Comparison of ENCODE assay signal across 1 cellular context in the genomic region with DNA sequence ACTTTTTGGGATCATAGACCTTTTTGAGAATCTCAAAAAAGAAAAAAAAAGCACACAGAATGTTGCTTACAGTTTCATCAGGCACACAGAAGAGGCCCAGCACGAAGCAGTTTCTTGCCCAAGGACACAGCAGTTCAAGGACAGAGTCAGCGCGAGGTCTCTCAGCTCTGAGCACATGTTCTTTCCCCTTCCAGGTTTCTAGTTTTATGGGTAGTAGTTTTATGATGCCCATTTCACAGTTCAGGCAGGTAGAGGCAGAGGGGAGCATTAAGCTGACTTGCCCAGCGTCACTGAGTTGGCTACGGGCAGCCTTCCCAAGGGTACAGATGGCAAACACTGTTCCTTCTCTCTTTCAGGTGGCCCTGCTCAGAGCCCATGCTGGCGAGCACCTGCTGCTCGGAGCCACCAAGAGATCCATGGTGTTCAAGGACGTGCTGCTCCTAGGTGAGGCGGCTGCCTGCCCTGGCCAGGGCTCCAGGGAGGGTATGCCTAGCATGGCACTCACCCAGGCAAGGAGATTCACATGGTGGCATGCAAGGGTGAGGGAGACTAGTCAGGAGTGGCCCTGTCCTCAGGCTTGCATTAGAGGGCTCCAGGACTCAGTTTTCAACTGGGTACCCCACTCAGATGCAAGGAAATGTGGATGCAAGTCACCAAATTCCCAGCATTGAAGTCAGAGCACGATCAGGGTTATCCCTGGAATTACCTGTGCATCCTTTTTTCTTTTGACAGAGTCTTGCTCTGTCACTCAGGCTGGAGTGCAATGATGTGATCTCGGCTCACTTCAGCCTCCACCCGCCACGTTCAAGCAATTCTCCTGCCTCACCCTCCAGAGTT.
TF ChIP-seq lines count a peak whose summit lies in the region.

No MANE protein-coding gene starts in this region.

TF ChIP-seq in HepG2, 621 proteins besides CTCF, POLR2A, EP300 and RAD21 (continued from another document and continues in another):
- TF ChIP-seq ZSCAN22 (CRISPR knock-in tag; IDR thresholded peaks at IDR 0.05): no peak
- TF ChIP-seq POGK (CRISPR knock-in tag; conservative IDR thresholded peaks at IDR 0.05): peak; percentile 78; the same call in 1 of the 2 replicates
- peak; percentile 66; the same call in 1 of the 2 replicates for TF ChIP-seq TGIF2 (CRISPR knock-in tag; IDR thresholded peaks at IDR 0.05)
- TF ChIP-seq PHF21A (CRISPR knock-in tag; IDR thresholded peaks at IDR 0.05): no peak
- TF ChIP-seq GPBP1L1 (CRISPR knock-in tag; IDR thresholded peaks at IDR 0.05): no peak
- TF ChIP-seq KDM5A (IDR thresholded peaks at IDR 0.05; ENCODE audit: borderline replicate concordance, low read length): no peak
- TF ChIP-seq PHB2 (IDR thresholded peaks at IDR 0.05; ENCODE audit: partially characterized antibody): no peak
- TF ChIP-seq, protein P1, sequence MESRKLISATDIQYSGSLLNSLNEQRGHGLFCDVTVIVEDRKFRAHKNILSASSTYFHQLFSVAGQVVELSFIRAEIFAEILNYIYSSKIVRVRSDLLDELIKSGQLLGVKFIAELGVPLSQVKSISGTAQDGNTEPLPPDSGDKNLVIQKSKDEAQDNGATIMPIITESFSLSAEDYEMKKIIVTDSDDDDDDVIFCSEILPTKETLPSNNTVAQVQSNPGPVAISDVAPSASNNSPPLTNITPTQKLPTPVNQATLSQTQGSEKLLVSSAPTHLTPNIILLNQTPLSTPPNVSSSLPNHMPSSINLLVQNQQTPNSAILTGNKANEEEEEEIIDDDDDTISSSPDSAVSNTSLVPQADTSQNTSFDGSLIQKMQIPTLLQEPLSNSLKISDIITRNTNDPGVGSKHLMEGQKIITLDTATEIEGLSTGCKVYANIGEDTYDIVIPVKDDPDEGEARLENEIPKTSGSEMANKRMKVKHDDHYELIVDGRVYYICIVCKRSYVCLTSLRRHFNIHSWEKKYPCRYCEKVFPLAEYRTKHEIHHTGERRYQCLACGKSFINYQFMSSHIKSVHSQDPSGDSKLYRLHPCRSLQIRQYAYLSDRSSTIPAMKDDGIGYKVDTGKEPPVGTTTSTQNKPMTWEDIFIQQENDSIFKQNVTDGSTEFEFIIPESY (CRISPR knock-in tag; IDR thresholded peaks at IDR 0.05): peak; percentile 77; the same call in 1 of the 2 replicates
- peak; percentile 46; the same call in 1 of the 2 replicates for TF ChIP-seq ZBTB26 (CRISPR knock-in tag; IDR thresholded peaks at IDR 0.05; ENCODE audit: borderline replicate concordance)
- TF ChIP-seq SUZ12 (IDR thresholded peaks at IDR 0.05; ENCODE audit: low read depth, low read length): no peak
- TF ChIP-seq GTF2F1 (IDR thresholded peaks at IDR 0.05; ENCODE audit: low read length): no peak
- no peak for TF ChIP-seq SNRNP70 (IDR thresholded peaks at IDR 0.05; ENCODE audit: low read depth, low read length)
- TF ChIP-seq SPEN (CRISPR knock-in tag; IDR thresholded peaks at IDR 0.05; ENCODE audit: low read depth): peak; percentile 17; the same call in 1 of the 2 replicates
- peak; percentile 96 for TF ChIP-seq GATAD2A (CRISPR knock-in tag; IDR thresholded peaks at IDR 0.05)
- TF ChIP-seq AHR (CRISPR knock-in tag; IDR thresholded peaks at IDR 0.05): peak; percentile 68; the same call in 1 of the 2 replicates
- peak; percentile 97 for TF ChIP-seq ZNF687 (CRISPR knock-in tag; IDR thresholded peaks at IDR 0.05)
- TF ChIP-seq JUNB (CRISPR knock-in tag; IDR thresholded peaks at IDR 0.05; ENCODE audit: borderline replicate concordance): no peak
- no peak for TF ChIP-seq HMGA1 (CRISPR knock-in tag; conservative IDR thresholded peaks at IDR 0.05)
- no peak for TF ChIP-seq ZMAT3 (CRISPR knock-in tag; conservative IDR thresholded peaks at IDR 0.05)
- no peak for TF ChIP-seq ONECUT2 (CRISPR knock-in tag; IDR thresholded peaks at IDR 0.05)
- TF ChIP-seq HMGXB3 (CRISPR knock-in tag; IDR thresholded peaks at IDR 0.05; ENCODE audit: borderline replicate concordance): peak; percentile 79; the same call in 1 of the 2 replicates
- TF ChIP-seq NFRKB (IDR thresholded peaks at IDR 0.05): no peak
- no peak for TF ChIP-seq JARID2 (CRISPR knock-in tag; IDR thresholded peaks at IDR 0.05; ENCODE audit: insufficient replicate concordance)
- TF ChIP-seq PBX3 (CRISPR knock-in tag; IDR thresholded peaks at IDR 0.05; ENCODE audit: borderline replicate concordance): no peak
- TF ChIP-seq, protein P2, sequence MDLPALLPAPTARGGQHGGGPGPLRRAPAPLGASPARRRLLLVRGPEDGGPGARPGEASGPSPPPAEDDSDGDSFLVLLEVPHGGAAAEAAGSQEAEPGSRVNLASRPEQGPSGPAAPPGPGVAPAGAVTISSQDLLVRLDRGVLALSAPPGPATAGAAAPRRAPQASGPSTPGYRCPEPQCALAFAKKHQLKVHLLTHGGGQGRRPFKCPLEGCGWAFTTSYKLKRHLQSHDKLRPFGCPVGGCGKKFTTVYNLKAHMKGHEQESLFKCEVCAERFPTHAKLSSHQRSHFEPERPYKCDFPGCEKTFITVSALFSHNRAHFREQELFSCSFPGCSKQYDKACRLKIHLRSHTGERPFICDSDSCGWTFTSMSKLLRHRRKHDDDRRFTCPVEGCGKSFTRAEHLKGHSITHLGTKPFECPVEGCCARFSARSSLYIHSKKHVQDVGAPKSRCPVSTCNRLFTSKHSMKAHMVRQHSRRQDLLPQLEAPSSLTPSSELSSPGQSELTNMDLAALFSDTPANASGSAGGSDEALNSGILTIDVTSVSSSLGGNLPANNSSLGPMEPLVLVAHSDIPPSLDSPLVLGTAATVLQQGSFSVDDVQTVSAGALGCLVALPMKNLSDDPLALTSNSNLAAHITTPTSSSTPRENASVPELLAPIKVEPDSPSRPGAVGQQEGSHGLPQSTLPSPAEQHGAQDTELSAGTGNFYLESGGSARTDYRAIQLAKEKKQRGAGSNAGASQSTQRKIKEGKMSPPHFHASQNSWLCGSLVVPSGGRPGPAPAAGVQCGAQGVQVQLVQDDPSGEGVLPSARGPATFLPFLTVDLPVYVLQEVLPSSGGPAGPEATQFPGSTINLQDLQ (CRISPR knock-in tag; IDR thresholded peaks at IDR 0.05): no peak; the same call in 1 of the 2 replicates
- peak; percentile 74 for TF ChIP-seq ZFY (CRISPR knock-in tag; IDR thresholded peaks at IDR 0.05)
- no peak for TF ChIP-seq ZNF513 (CRISPR knock-in tag; conservative IDR thresholded peaks at IDR 0.05)
- TF ChIP-seq GATA4 (IDR thresholded peaks at IDR 0.05; ENCODE audit: borderline replicate concordance, low read depth): no peak
